ENCODE assay signal across 22 cellular contexts in the genomic region with DNA sequence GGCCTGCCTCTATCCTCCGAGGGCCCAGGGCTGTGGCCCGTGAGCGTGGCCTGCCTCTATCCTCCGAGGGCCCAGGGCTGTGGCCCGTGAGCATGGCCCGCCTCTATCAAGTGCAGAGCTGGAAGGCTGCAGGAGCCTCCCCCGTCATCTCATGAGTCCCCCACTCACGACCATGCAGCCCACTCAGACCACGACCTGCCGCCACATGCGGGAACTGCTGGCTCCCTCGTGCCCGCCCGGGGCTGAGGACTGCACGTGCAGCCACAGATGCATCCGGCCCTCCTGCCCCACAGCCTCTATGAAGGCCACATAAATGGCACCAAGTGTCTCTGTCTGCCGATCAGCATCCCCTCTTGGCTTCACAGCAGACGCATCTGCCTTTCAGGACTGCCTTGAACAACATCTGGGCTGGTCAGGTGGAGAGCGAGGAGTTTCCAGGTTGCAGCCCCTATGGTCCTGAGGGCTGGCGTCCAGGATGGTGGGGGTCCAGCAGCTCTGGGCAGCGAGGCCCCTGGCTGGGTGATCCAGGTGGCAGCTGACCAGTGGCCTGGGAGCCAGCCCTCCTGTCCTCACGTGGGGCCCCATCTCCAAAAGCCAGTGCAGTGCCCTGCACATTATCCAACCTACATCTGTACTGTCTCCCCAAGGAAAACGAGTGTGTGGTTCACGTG.
DNase-seq lines count a peak whose midpoint lies in the region; ATAC-seq, FAIRE-seq and TF ChIP-seq lines count a peak whose summit lies in the region.
"Had no signal": no experiment of that assay in that cellular context is flagged by ENCODE, and none has a peak within 500 bp of the region (broad histone marks: within the 10 kb centered on the region; RNA-seq: fewer than 3 reads in every experiment).

No MANE protein-coding gene starts in this region.

- H2BK5ac ChIP-seq in H1 (ENCODE audit: low read depth, low read length) (peak overlapping the region; percentile 24; the same call in 1 of the 2 replicates), neuronal stem cell (ENCODE audit: low read length) (no peak overlapping the region)

- H3K9me3 ChIP-seq in H1 (ENCODE audit: insufficient read depth in 2 of 2, low read depth in 1 of 2, low read length in 1 of 2) (no peaks in the 10 kb centered on the region), neuronal stem cell (replicated peaks in 1 of 2; ENCODE audit: control insufficient read depth in 2 of 2, insufficient read depth in 1 of 2, low read depth in 1 of 2, low read length in 2 of 2) (no peaks in the 10 kb centered on the region), OCI-LY7 (ENCODE audit: low read length) (no peaks in the 10 kb centered on the region)
- H3K9me3 ChIP-seq: A549 had no signal

- H3K23me2 ChIP-seq in H1 (ENCODE audit: low read depth, low read length), result peaks cover 6% of the 10 kb centered on the region; the same call in 1 of the 2 replicates

- H3K4ac ChIP-seq in H1 (replicated peaks; ENCODE audit: insufficient read length, low read depth, low read length), result no peak overlapping the region
- H3K4ac ChIP-seq in neuronal stem cell (ENCODE audit: low read length), result no peak overlapping the region

- peaks cover 4 to 15% (median 13%) of the 10 kb centered on the region in 4 experiments; a peak in 7 of 8 replicates for H3K36me3 ChIP-seq in H1 (ENCODE audit: control insufficient read depth in 2 of 4, insufficient read depth in 4 of 4, low read length in 3 of 4)
- H3K36me3 ChIP-seq in neuronal stem cell (replicated peaks in 1 of 2; ENCODE audit: control insufficient read depth in 2 of 2, insufficient read depth in 2 of 2, low read length in 2 of 2), result peaks cover 29 to 35% of the 10 kb centered on the region in 2 donors
- H3K36me3 ChIP-seq in OCI-LY7 (ENCODE audit: insufficient read depth, low read length), result no peaks in the 10 kb centered on the region

- H4K91ac ChIP-seq in H1 (replicated peaks; ENCODE audit: insufficient read length, low read length) (no peak overlapping the region), neuronal stem cell (ENCODE audit: low read depth, low read length, poor library complexity) (no peak overlapping the region)

- no peak overlapping the region for H2BK15ac ChIP-seq in H1 (ENCODE audit: low read length)
- no peak overlapping the region for H2BK15ac ChIP-seq in neuronal stem cell (ENCODE audit: low read length)

- H4K8ac ChIP-seq in H1 (ENCODE audit: extremely low read depth, insufficient read depth, low read length) (no peak overlapping the region; the same call in 1 of the 2 replicates), neuronal stem cell (ENCODE audit: low read depth, low read length) (peak overlapping the region; percentile 32)

- no peaks in the 10 kb centered on the region for H3K27me3 ChIP-seq in H1 (replicated peaks in 1 of 4; ENCODE audit: control insufficient read depth in 3 of 4, extremely low read depth in 1 of 4, insufficient read depth in 3 of 4, low read length in 3 of 4)
- H3K27me3 ChIP-seq in neuronal stem cell (ENCODE audit: control insufficient read depth in 3 of 3, insufficient read depth in 3 of 3, low read depth in 1 of 3, low read length in 3 of 3), result no peaks in the 10 kb centered on the region

- H2AFZ ChIP-seq in H1 (ENCODE audit: low read length) (no peak overlapping the region), neuronal stem cell (ENCODE audit: low read length) (no peak overlapping the region), OCI-LY7 (ENCODE audit: low read length) (no peak overlapping the region)
- H2AFZ ChIP-seq: GM23248 had no signal

- H2BK12ac ChIP-seq in H1 (ENCODE audit: low read depth, low read length) (no peak overlapping the region), neuronal stem cell (ENCODE audit: low read length) (no peak overlapping the region)

- intact Hi-C loops in OCI-LY7 (cut with micrococcal nuclease; ENCODE audit: unreplicated experiment), result no loop called here

- H4K5ac ChIP-seq in H1 (ENCODE audit: insufficient read length, low read depth, low read length), result no peak overlapping the region

- H3K14ac ChIP-seq in H1 (ENCODE audit: insufficient read length), result no peak overlapping the region
- H3K14ac ChIP-seq in neuronal stem cell (ENCODE audit: low read length), result peak overlapping the region; percentile 63

- H3K9ac ChIP-seq in H1 (replicated peaks in 1 of 4; ENCODE audit: extremely low read depth in 1 of 4, low read depth in 3 of 4, low read length in 3 of 4) (no peak overlapping the region), neuronal stem cell (ENCODE audit: low read depth, low read length, poor library complexity) (peak overlapping the region; percentile 57)
- H3K9ac ChIP-seq: GM23248 had no signal

- FAIRE-seq in H1 (lab: Jason Lieb, UNC), result no peak
- FAIRE-seq: A549, D721Med, GM12878, GM19239 had no signal

- H3K18ac ChIP-seq in H1 (ENCODE audit: extremely low read depth, low read length) (no peak overlapping the region), neuronal stem cell (ENCODE audit: low read length) (no peak overlapping the region)

- H3K79me1 ChIP-seq in H1 (ENCODE audit: low read depth, low read length), result no peaks in the 10 kb centered on the region
- H3K79me1 ChIP-seq in neuronal stem cell (ENCODE audit: low read depth, low read length), result peaks cover 1% of the 10 kb centered on the region

- DNase-seq in stimulated activated naive CD8-positive, alpha-beta T cell treated with anti-CD3 and anti-CD28 coated beads, Interleukin-15, amount 100 ng/mL, for 72 hours, result no peak
- DNase-seq in stimulated activated naive CD8-positive, alpha-beta T cell treated with anti-CD3 and anti-CD28 coated beads, Interleukin-15, Interleukin-2, amounts not matched to agents 100 U/mL and 50 U/mL, for 24 hours, result no peak
- no peak for DNase-seq in H1 (ENCODE audit: low read depth in 1 of 2, low spot score in 2 of 2)
- no peak for DNase-seq in neuronal stem cell (ENCODE audit: low spot score)
- DNase-seq in hypothalamus (lab: John Stamatoyannopoulos, UW), result no peak
- DNase-seq in OCI-LY7 (ENCODE audit: low spot score), result no peak
- no peak for DNase-seq in T-helper 1 cell
- DNase-seq: 8988T; CD4-positive, alpha-beta T cell; CD8-positive, alpha-beta memory T cell; DMS 273 treated with DMSO at 0.1 percent for 48 hours; DMS79; EL; GDM1; GM23248; H9 had no signal

- H3K79me2 ChIP-seq in H1 (ENCODE audit: control insufficient read depth in 1 of 2, insufficient read depth in 2 of 2, low read length in 2 of 2) (no peaks in the 10 kb centered on the region), OCI-LY7 (ENCODE audit: insufficient read depth, low read depth, low read length) (no peaks in the 10 kb centered on the region)

- H3K4me3 ChIP-seq in H1 (ENCODE audit: extremely low read depth in 1 of 4, insufficient read depth in 2 of 4, low read depth in 3 of 4, low read length in 4 of 4) (no peak overlapping the region), neuronal stem cell (ENCODE audit: low read length in 2 of 2) (no peak overlapping the region), OCI-LY7 (ENCODE audit: low read depth, low read length, poor library complexity, severe bottlenecking) (no peak overlapping the region)
- H3K4me3 ChIP-seq: A549, GM12878, GM23248 had no signal

- no peak for TF ChIP-seq POLR2A in H1 (IDR thresholded peaks at IDR 0.05; ENCODE audit: control extremely low read depth in 1 of 2, low read depth in 2 of 2, low read length in 2 of 2)

- no peak for TF ChIP-seq RAD21 in H1 (IDR thresholded peaks at IDR 0.05 in 1 of 2, conservative IDR thresholded peaks at IDR 0.05 in 1 of 2; ENCODE audit: low read depth in 2 of 2, low read length in 2 of 2)

- no peak overlapping the region for H3K4me3 Mint-ChIP-seq in stimulated activated naive CD8-positive, alpha-beta T cell treated with anti-CD3 and anti-CD28 coated beads, Interleukin-15, amount 100 ng/mL, for 72 hours
- H3K4me3 Mint-ChIP-seq: CD14-positive monocyte; CD4-positive, alpha-beta T cell; CD8-positive, alpha-beta memory T cell; H9 had no signal

- H4K20me1 ChIP-seq in H1 (replicated peaks in 1 of 2; ENCODE audit: control insufficient read depth in 1 of 2, insufficient read depth in 2 of 2, low read length in 2 of 2) (peaks cover 0 to 8% of the 10 kb centered on the region in 2 experiments), OCI-LY7 (ENCODE audit: insufficient read depth, low read length) (no peaks in the 10 kb centered on the region)

- TF ChIP-seq EP300 in H1 (IDR thresholded peaks at IDR 0.05; ENCODE audit: borderline replicate concordance in 1 of 2, low read depth in 2 of 2, low read length in 2 of 2), result no peak

- BruUV-seq in OCI-LY7 (replicated peaks; lab: Mats Ljungman, UMichigan), result no TSS peak

- H3K27ac Mint-ChIP-seq in stimulated activated naive CD8-positive, alpha-beta T cell treated with anti-CD3 and anti-CD28 coated beads, Interleukin-15, amount 100 ng/mL, for 72 hours, result peak overlapping the region in 1 of 2 donors; percentile 12
- H3K27ac Mint-ChIP-seq: CD4-positive, alpha-beta T cell; H9 had no signal

- no peak overlapping the region for H3K56ac ChIP-seq in H1 (replicated peaks; ENCODE audit: insufficient read length, low read depth, low read length)

- ATAC-seq in stimulated activated naive CD8-positive, alpha-beta T cell treated with anti-CD3 and anti-CD28 coated beads, Interleukin-15, amount 100 ng/mL, for 72 hours, result peak; percentile 15
- no peak for ATAC-seq in stimulated activated naive CD8-positive, alpha-beta T cell treated with anti-CD3 and anti-CD28 coated beads, Interleukin-15, Interleukin-2, amounts not matched to agents 100 U/mL and 50 U/mL, for 24 hours
- ATAC-seq: A549, GM12878, HCT116 had no signal

- no peak overlapping the region for H2BK20ac ChIP-seq in H1 (ENCODE audit: low read length)

- 93% methylated on average over 24 of the region's 24 CpGs; no CpG with 5 or more reads in 1 of the 2 experiments for WGBS in H1 (ENCODE audit: extremely low coverage in 1 of 2, insufficient coverage in 1 of 2, insufficient read length in 1 of 2, insufficient replicate concordance in 2 of 2, low coverage in 1 of 2, low lambda C conversion rate in 2 of 2, missing lambda C conversion rate in 1 of 2), 2 experiments
- WGBS in neuronal stem cell (ENCODE audit: extremely low coverage in 2 of 2, insufficient read length in 2 of 2, insufficient replicate concordance in 1 of 2), 2 donors, result no CpG with 5 or more reads among the region's 24 CpGs

- CTCF ChIA-PET in H1 (lab: Charles Lee; ENCODE audit: partially characterized antibody) (interaction anchor here (0.6 to 2.0 kb wide), 3 partner anchors 19 to 163 kb away, joined by 3 to 5 read pairs (median 5); no protein-coding TSS in a partner anchor), OCI-LY7 (lab: Charles Lee; ENCODE audit: unreplicated experiment) (no interaction called here)

- no peak overlapping the region for H2AK5ac ChIP-seq in H1 (ENCODE audit: low read depth, low read length)
- H2AK5ac ChIP-seq in neuronal stem cell (ENCODE audit: low read depth, low read length), result peak overlapping the region; percentile 69

- POLR2A ChIA-PET in H1 (lab: Charles Lee; ENCODE audit: partially characterized antibody), result interaction anchor here (1.2 kb wide), 1 partner anchor 10 kb away, joined by 3 read pairs; no protein-coding TSS in a partner anchor
- POLR2A ChIA-PET in OCI-LY7 (lab: Charles Lee), result no interaction called here

- TF ChIP-seq CTCF in H1 (IDR thresholded peaks at IDR 0.05; ENCODE audit: control extremely low read depth in 1 of 3, insufficient read depth in 1 of 3, low read depth in 1 of 3, low read length in 3 of 3), result no peak
- no peak for TF ChIP-seq CTCF in OCI-LY7 (conservative IDR thresholded peaks at IDR 0.05; ENCODE audit: low read length)

- no peaks in the 10 kb centered on the region for H3K9me3 Mint-ChIP-seq in stimulated activated naive CD8-positive, alpha-beta T cell treated with anti-CD3 and anti-CD28 coated beads, Interleukin-15, amount 100 ng/mL, for 72 hours
- H3K9me3 Mint-ChIP-seq: CD14-positive monocyte; CD4-positive, alpha-beta T cell; CD8-positive, alpha-beta memory T cell; H9 had no signal

- H2BK120ac ChIP-seq in H1 (replicated peaks; ENCODE audit: low read depth, low read length) (no peak overlapping the region), neuronal stem cell (ENCODE audit: low read depth, low read length) (no peak overlapping the region)

- H3K4me1 Mint-ChIP-seq in stimulated activated naive CD8-positive, alpha-beta T cell treated with anti-CD3 and anti-CD28 coated beads, Interleukin-15, amount 100 ng/mL, for 72 hours, result no peaks in the 10 kb centered on the region
- H3K4me1 Mint-ChIP-seq: CD8-positive, alpha-beta memory T cell had no signal

- H3K23ac ChIP-seq in H1 (ENCODE audit: insufficient read length) (no peak overlapping the region), neuronal stem cell (ENCODE audit: low read depth, low read length, poor library complexity) (peak overlapping the region; percentile 52)

- H3K4me2 ChIP-seq in H1 (ENCODE audit: insufficient read depth in 1 of 2, low read depth in 2 of 2, low read length in 2 of 2) (no peak overlapping the region), neuronal stem cell (ENCODE audit: insufficient read depth, low read length, poor library complexity, severe bottlenecking) (no peak overlapping the region), OCI-LY7 (ENCODE audit: low read length) (no peak overlapping the region)
- H3K4me2 ChIP-seq: A549 had no signal

- H3K4me1 ChIP-seq in H1 (replicated peaks in 1 of 4; ENCODE audit: control insufficient read depth in 3 of 4, insufficient read depth in 4 of 4, low read length in 3 of 4) (no peaks in the 10 kb centered on the region), neuronal stem cell (ENCODE audit: control insufficient read depth in 2 of 2, insufficient read depth in 1 of 2, low read depth in 1 of 2, low read length in 2 of 2) (no peaks in the 10 kb centered on the region), OCI-LY7 (ENCODE audit: insufficient read depth, low read length, poor library complexity, severe bottlenecking) (no peaks in the 10 kb centered on the region)
- H3K4me1 ChIP-seq: A549 had no signal

- H3K9me2 ChIP-seq in OCI-LY7 (ENCODE audit: insufficient read depth, low read length), result no peaks in the 10 kb centered on the region

- H3K27ac ChIP-seq in H1 (ENCODE audit: low read depth, low read length) (no peak overlapping the region), neuronal stem cell (replicated peaks; ENCODE audit: low read length) (no peak overlapping the region), OCI-LY7 (ENCODE audit: low read depth, low read length, poor library complexity, severe bottlenecking) (no peak overlapping the region)
- H3K27ac ChIP-seq: A549, GM23248 had no signal

- no peaks in the 10 kb centered on the region for H3K27me3 Mint-ChIP-seq in stimulated activated naive CD8-positive, alpha-beta T cell treated with anti-CD3 and anti-CD28 coated beads, Interleukin-15, amount 100 ng/mL, for 72 hours
- H3K27me3 Mint-ChIP-seq: CD4-positive, alpha-beta T cell; CD8-positive, alpha-beta memory T cell had no signal
